In the genomic region with DNA sequence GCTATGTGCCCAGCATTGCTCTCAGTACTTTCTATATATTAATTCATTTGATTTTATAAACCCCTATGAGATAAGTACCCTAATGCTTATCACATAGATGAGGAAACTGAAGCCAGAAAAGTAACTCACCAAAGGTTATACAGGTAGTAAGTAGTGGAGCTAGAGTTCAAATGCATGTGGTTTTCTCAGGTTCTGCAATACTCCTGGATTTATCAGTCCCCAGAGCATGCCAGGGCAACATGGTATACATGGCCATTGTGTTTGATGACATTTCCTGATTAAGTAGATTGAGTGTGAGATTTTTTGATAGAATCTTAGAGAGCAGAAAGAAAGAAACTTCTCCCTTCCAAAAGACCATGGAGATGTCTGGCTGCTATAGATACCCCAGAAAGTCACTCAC, we compare ENCODE assay signal across 9 cellular contexts.
"Had no signal": no experiment of that assay in that cellular context is flagged by ENCODE, and none has a peak within 500 bp of the region (broad histone marks: within the 10 kb centered on the region; RNA-seq: fewer than 3 reads in every experiment).

No MANE protein-coding gene starts in this region.

- ATAC-seq: HCT116, K562 had no signal

- H3K9me3 ChIP-seq: HAP-1 had no signal

- H3K4me3 Mint-ChIP-seq: HFFc6 had no signal

- H3K27ac Mint-ChIP-seq: HFFc6 had no signal

- H3K4me3 ChIP-seq: GM23248, HAP-1, K562 had no signal

- H3K9me3 Mint-ChIP-seq: HFFc6 had no signal

- H3K36me3 ChIP-seq: HAP-1 had no signal

- DNase-seq: GM23248, GOT3, H7, HFFc6, IMR-90 had no signal

- H3K4me1 ChIP-seq: HAP-1 had no signal

- H3K9ac ChIP-seq: GM23248 had no signal

- H2AFZ ChIP-seq: GM23248 had no signal

- H3K27ac ChIP-seq: GM23248, HL-60 had no signal
